ENCODE assay signal across 12 cellular contexts in genomic region chr19:10433131-10433536, GRCh38. TPM values are rescaled to one million over a fixed set of nuclear protein-coding genes. Genes with fewer than 3 reads are reported as not detected.
DNase-seq lines count a peak whose midpoint lies in the region; ATAC-seq and TF ChIP-seq lines count a peak whose summit lies in the region.
"Had no signal": no experiment of that assay in that cellular context is flagged by ENCODE, and none has a peak within 500 bp of the region (broad histone marks: within the 10 kb centered on the region; RNA-seq: fewer than 3 reads in every experiment).

No MANE protein-coding gene starts in this region.

- H3K9me3 ChIP-seq in upper lobe of left lung: no peaks in the 10 kb centered on the region

- peaks cover 37 to 44% (median 43%) of the 10 kb centered on the region in 3 donors for H3K4me1 Mint-ChIP-seq in naive B cell

- no peak for DNase-seq in Right ventricle myocardium superior
- no peak for DNase-seq in cardiac septum (ENCODE audit: low spot score)
- DNase-seq in activated T-cell treated with anti-CD3 and anti-CD28 coated beads, Interleukin-2, amount 50 U/mL, for 48 hours: peak; percentile 43 to 49
- no peak for DNase-seq in naive B cell
- DNase-seq in upper lobe of left lung: no peak
- DNase-seq in retina: no peak
- DNase-seq in activated gamma-delta T cell treated with Interleukin-2 at 50 U/mL for 16 hours: no peak
- no peak for DNase-seq in NCI-H345 (lab: John Stamatoyannopoulos, UW)
- DNase-seq: hippocampal formation, Kasumi-1, mesenchymal stem cell had no signal

- ATAC-seq in Right ventricle myocardium superior (ENCODE audit: poor library complexity) (peak; percentile 18), naive B cell (ENCODE audit: low read depth in 2 of 2) (no peak), upper lobe of left lung (ENCODE audit: low FRiP score in 2 of 2) (no peak)

- 88 to 92% methylated on average over 10 of the region's 10 CpGs for WGBS in upper lobe of left lung, 2 donors

- peaks cover 0 to 3% (median under 1%) of the 10 kb centered on the region in 7 donors for H3K9me3 Mint-ChIP-seq in naive B cell

- H3K27ac Mint-ChIP-seq in naive B cell: peak overlapping the region in 4 of 6 donors; percentile 16 to 98 (median 82)

- no peak for TF ChIP-seq CTCF in upper lobe of left lung (IDR thresholded peaks at IDR 0.05)

- peaks cover 21 to 37% (median 27%) of the 10 kb centered on the region in 4 donors for H3K4me1 ChIP-seq in upper lobe of left lung

- peak overlapping the region in 3 of 4 donors; percentile 84 to 85 (median 85) for H3K27ac ChIP-seq in upper lobe of left lung
- H3K27ac ChIP-seq: cardiac muscle cell had no signal

- no peak for TF ChIP-seq POLR2A in upper lobe of left lung (IDR thresholded peaks at IDR 0.05)

- no peak for TF ChIP-seq EP300 in upper lobe of left lung (IDR thresholded peaks at IDR 0.05)

- no peaks in the 10 kb centered on the region for H3K36me3 ChIP-seq in upper lobe of left lung
- H3K36me3 ChIP-seq: cardiac muscle cell had no signal

- H3K4me3 Mint-ChIP-seq in naive B cell: peak overlapping the region; percentile 46 to 90 (median 68)

- no peaks in the 10 kb centered on the region for H3K27me3 ChIP-seq in upper lobe of left lung

- H3K27me3 Mint-ChIP-seq in naive B cell: peaks cover 14 to 32% (median 22%) of the 10 kb centered on the region in 3 donors

- H3K4me3 ChIP-seq in upper lobe of left lung: no peak overlapping the region

- H3K36me3 Mint-ChIP-seq in naive B cell: peaks cover 0 to 15% of the 10 kb centered on the region in 2 donors

- intact Hi-C loops in Right ventricle myocardium superior (cut with DNase I): no loop called here
- intact Hi-C loops in cardiac septum (cut with DNase I): no loop called here

RNA-seq across cellular contexts. Expression of gene PDE4A, which starts 12.8 kb away (rescaled TPM):
- total RNA-seq in Right ventricle myocardium superior (36.8 TPM), cardiac septum (8.2 TPM), upper lobe of left lung (10 to 100 TPM; 22.8 to 38.2 (median 31.2) TPM)
- polyA plus RNA-seq in naive B cell (ENCODE audit: low read depth in 6 of 6): 1 to 10 TPM in 1 of 6 donors, under 1 TPM in 4, not detected in 1; 0.17 to 2.8 (median 0.25) TPM

RNA-seq across cellular contexts. Expression of gene CDC37, which starts 29.8 kb away (rescaled TPM):
- total RNA-seq in Right ventricle myocardium superior (146 TPM), cardiac septum (140 TPM), upper lobe of left lung (100 to 1,000 TPM; 104 to 388 (median 169) TPM)
- 10 to 100 TPM; 43.9 to 73.1 (median 53.9) TPM for polyA plus RNA-seq in naive B cell (ENCODE audit: low read depth in 6 of 6)

RNA-seq across cellular contexts. Expression of gene TYK2, which starts 52.8 kb away (rescaled TPM):
- 60.3 TPM for total RNA-seq in Right ventricle myocardium superior
- total RNA-seq in cardiac septum: 66.2 TPM
- 10 to 100 TPM; 26.1 to 67.7 (median 48.5) TPM for polyA plus RNA-seq in naive B cell (ENCODE audit: low read depth in 6 of 6)
- total RNA-seq in upper lobe of left lung: 100 to 1,000 TPM in 5 of 6 donors, 10 to 100 TPM in 1; 91.5 to 569 (median 152) TPM

Comparison
In these comparisons a context has a peak if more than half of its experiments do, and no peak if none do; other contexts are left out.
1. DNase-seq: peak in activated T-cell treated with anti-CD3 and anti-CD28 coated beads, Interleukin-2, amount 50 U/mL, for 48 hours (2 of 2); none in Right ventricle myocardium superior (single experiment), cardiac septum (single experiment), naive B cell (single experiment), upper lobe of left lung (0 of 2), retina (single experiment), activated gamma-delta T cell treated with Interleukin-2 at 50 U/mL for 16 hours (single experiment) and NCI-H345 (single experiment).